In the genomic region with DNA sequence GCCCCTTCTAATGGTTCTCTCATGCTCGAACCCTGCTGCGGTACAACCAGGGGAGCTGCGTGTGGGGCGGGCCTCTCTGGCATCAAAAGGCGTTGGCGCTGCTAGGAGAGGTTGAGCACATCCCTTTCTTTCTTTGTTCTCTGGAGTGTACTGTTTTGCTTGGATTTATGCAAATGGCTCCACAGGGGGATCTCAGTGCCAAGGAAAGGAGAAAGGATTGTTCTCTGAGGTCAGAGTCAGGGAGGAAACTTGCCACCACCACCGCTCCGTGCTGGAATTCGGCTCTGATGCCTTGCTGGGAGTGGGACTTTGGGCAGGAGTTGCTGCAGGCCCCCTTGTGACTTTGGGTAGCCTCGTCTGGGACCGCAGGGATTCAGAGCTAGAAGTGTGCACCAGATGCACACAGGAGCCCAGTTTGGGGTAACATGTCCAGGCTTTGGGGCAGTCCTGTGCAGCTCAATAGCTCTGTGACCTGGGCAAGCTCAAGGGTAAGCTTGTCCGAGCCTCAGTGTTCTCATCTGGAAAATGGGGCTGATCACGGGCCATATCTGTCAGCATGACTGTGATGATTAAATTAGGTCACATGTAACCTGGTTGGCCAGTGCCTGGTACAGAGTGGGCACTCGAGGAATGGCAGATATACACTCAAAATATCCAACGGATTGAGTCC, we compare ENCODE assay signal across 1 cellular context.
TF ChIP-seq lines count a peak whose summit lies in the region.

No MANE protein-coding gene starts in this region.

TF ChIP-seq in GM23338, 12 proteins besides CTCF, POLR2A, EP300 and RAD21:
- TF ChIP-seq ZNF462 (CRISPR knock-in tag; IDR thresholded peaks at IDR 0.05), result peak; percentile 74; the same call in 1 of the 2 replicates
- TF ChIP-seq EZH2phosphoT487 (IDR thresholded peaks at IDR 0.05; ENCODE audit: unreplicated experiment), result no peak
- TF ChIP-seq ZNF114 (CRISPR knock-in tag; IDR thresholded peaks at IDR 0.05), result 0 out of 2 replicates have a peak, but pooled peaks have one; percentile 21
- no peak for TF ChIP-seq POLR2AphosphoS5 (IDR thresholded peaks at IDR 0.05; ENCODE audit: low read depth)
- TF ChIP-seq, protein P1, sequence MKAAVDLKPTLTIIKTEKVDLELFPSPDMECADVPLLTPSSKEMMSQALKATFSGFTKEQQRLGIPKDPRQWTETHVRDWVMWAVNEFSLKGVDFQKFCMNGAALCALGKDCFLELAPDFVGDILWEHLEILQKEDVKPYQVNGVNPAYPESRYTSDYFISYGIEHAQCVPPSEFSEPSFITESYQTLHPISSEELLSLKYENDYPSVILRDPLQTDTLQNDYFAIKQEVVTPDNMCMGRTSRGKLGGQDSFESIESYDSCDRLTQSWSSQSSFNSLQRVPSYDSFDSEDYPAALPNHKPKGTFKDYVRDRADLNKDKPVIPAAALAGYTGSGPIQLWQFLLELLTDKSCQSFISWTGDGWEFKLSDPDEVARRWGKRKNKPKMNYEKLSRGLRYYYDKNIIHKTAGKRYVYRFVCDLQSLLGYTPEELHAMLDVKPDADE (IDR thresholded peaks at IDR 0.05), result no peak
